In genomic region chr20:41049451-41049850, GRCh38 we compare ENCODE assay signal across 11 cellular contexts. TPM values are rescaled to one million over a fixed set of nuclear protein-coding genes. Genes with fewer than 3 reads are reported as not detected.
DNase-seq lines count a peak whose midpoint lies in the region; TF ChIP-seq lines count a peak whose summit lies in the region.
"Had no signal": no experiment of that assay in that cellular context is flagged by ENCODE, and none has a peak within 500 bp of the region (broad histone marks: within the 10 kb centered on the region; RNA-seq: fewer than 3 reads in every experiment).

No MANE protein-coding gene starts in this region.

- TF ChIP-seq CTCF in nephron (IDR thresholded peaks at IDR 0.05; ENCODE audit: unreplicated experiment in 3 of 3), result no peak

- no peaks in the 10 kb centered on the region for H3K9me3 Mint-ChIP-seq in activated naive CD8-positive, alpha-beta T cell (ENCODE audit: low read depth)
- no peaks in the 10 kb centered on the region for H3K9me3 Mint-ChIP-seq in nephron

- no peaks in the 10 kb centered on the region for H3K9me3 ChIP-seq in Karpas-422 (ENCODE audit: low read length)

- H3K36me3 ChIP-seq in Karpas-422 (ENCODE audit: insufficient read depth, low read length), result peaks cover 36% of the 10 kb centered on the region; the same call in 1 of the 2 replicates
- H3K36me3 ChIP-seq: brain microvascular endothelial cell had no signal

- DNase-seq in Karpas-422, result no peak
- DNase-seq in HT-29 (ENCODE audit: low spot score), result no peak
- no peak for DNase-seq in EL
- no peak for DNase-seq in OCI-M2 (lab: John Stamatoyannopoulos, UW; ENCODE audit: unreplicated experiment)
- DNase-seq: activated CD4-positive, CD25-positive, alpha-beta regulatory T cell treated with anti-CD3 and anti-CD28 coated beads, Interleukin-2, amount 50 U/mL, for 72 hours; brain microvascular endothelial cell; NCI-H1694 had no signal

- H3K4me3 ChIP-seq in GM08714 (ENCODE audit: low read length) (peak overlapping the region; percentile 29; the same call in 1 of the 2 replicates), Karpas-422 (ENCODE audit: low read length) (no peak overlapping the region)

- peaks cover 99% of the 10 kb centered on the region for H3K4me1 ChIP-seq in Karpas-422 (ENCODE audit: low read length)

- H3K4me3 Mint-ChIP-seq in activated naive CD8-positive, alpha-beta T cell, result peak overlapping the region; percentile 74
- no peak overlapping the region for H3K4me3 Mint-ChIP-seq in nephron

- no peak overlapping the region for H2AFZ ChIP-seq in Karpas-422 (ENCODE audit: low read length)

- peak overlapping the region; percentile 76 for H3K27ac Mint-ChIP-seq in activated naive CD8-positive, alpha-beta T cell
- peak overlapping the region in 2 of 3 experiments; percentile 42 to 84 for H3K27ac Mint-ChIP-seq in nephron
- H3K27ac Mint-ChIP-seq: progenitor cell of endocrine pancreas had no signal

- peak overlapping the region; percentile 48 for H3K4me2 ChIP-seq in Karpas-422 (ENCODE audit: low read depth, low read length, poor library complexity, severe bottlenecking)

- no peaks in the 10 kb centered on the region for H3K27me3 ChIP-seq in Karpas-422 (ENCODE audit: low read length)
- H3K27me3 ChIP-seq: brain microvascular endothelial cell had no signal

- peak overlapping the region; percentile 79 for H3K27ac ChIP-seq in Karpas-422 (ENCODE audit: low read length)
- H3K27ac ChIP-seq: brain microvascular endothelial cell had no signal

- H4K20me1 ChIP-seq in Karpas-422 (ENCODE audit: insufficient read depth, low read depth, low read length), result peaks cover 92% of the 10 kb centered on the region

- H3K9me2 ChIP-seq in Karpas-422 (replicated peaks; ENCODE audit: insufficient read depth, low read length), result no peaks in the 10 kb centered on the region

- H3K36me3 Mint-ChIP-seq in activated naive CD8-positive, alpha-beta T cell, result peaks cover 9% of the 10 kb centered on the region
- peaks cover 15% of the 10 kb centered on the region for H3K36me3 Mint-ChIP-seq in nephron (ENCODE audit: low read depth)

- no peaks in the 10 kb centered on the region for H3K27me3 Mint-ChIP-seq in activated naive CD8-positive, alpha-beta T cell
- no peaks in the 10 kb centered on the region for H3K27me3 Mint-ChIP-seq in nephron (ENCODE audit: low read depth)
- H3K27me3 Mint-ChIP-seq: progenitor cell of endocrine pancreas had no signal

- no peak overlapping the region for H3K9ac ChIP-seq in Karpas-422 (ENCODE audit: low read length)

- H3K79me2 ChIP-seq in Karpas-422 (ENCODE audit: low read length), result peaks cover 100% of the 10 kb centered on the region

- peaks cover 97% of the 10 kb centered on the region for H3K4me1 Mint-ChIP-seq in activated naive CD8-positive, alpha-beta T cell (ENCODE audit: low read depth)
- peaks cover 88% of the 10 kb centered on the region for H3K4me1 Mint-ChIP-seq in nephron

RNA-seq across cellular contexts. Expression of gene TOP1, which starts 20.8 kb away (rescaled TPM):
- 89.5 and 101 TPM in 2 replicates for total RNA-seq in Karpas-422 (2014; rRNA removed; shearing (Covaris generic); ENCODE audit: low replicate concordance)
- total RNA-seq in HT-29 (2014; rRNA removed; shearing (Covaris generic)), result 14.9 and 17.2 TPM in 2 replicates
